ENCODE assay signal across 1 cellular context in genomic region chr10:110409488-110409887, GRCh38.
TF ChIP-seq lines count a peak whose summit lies in the region.

No MANE protein-coding gene starts in this region.

TF ChIP-seq in GM23338, 12 proteins besides CTCF, POLR2A, EP300 and RAD21:
- TF ChIP-seq, protein P1, sequence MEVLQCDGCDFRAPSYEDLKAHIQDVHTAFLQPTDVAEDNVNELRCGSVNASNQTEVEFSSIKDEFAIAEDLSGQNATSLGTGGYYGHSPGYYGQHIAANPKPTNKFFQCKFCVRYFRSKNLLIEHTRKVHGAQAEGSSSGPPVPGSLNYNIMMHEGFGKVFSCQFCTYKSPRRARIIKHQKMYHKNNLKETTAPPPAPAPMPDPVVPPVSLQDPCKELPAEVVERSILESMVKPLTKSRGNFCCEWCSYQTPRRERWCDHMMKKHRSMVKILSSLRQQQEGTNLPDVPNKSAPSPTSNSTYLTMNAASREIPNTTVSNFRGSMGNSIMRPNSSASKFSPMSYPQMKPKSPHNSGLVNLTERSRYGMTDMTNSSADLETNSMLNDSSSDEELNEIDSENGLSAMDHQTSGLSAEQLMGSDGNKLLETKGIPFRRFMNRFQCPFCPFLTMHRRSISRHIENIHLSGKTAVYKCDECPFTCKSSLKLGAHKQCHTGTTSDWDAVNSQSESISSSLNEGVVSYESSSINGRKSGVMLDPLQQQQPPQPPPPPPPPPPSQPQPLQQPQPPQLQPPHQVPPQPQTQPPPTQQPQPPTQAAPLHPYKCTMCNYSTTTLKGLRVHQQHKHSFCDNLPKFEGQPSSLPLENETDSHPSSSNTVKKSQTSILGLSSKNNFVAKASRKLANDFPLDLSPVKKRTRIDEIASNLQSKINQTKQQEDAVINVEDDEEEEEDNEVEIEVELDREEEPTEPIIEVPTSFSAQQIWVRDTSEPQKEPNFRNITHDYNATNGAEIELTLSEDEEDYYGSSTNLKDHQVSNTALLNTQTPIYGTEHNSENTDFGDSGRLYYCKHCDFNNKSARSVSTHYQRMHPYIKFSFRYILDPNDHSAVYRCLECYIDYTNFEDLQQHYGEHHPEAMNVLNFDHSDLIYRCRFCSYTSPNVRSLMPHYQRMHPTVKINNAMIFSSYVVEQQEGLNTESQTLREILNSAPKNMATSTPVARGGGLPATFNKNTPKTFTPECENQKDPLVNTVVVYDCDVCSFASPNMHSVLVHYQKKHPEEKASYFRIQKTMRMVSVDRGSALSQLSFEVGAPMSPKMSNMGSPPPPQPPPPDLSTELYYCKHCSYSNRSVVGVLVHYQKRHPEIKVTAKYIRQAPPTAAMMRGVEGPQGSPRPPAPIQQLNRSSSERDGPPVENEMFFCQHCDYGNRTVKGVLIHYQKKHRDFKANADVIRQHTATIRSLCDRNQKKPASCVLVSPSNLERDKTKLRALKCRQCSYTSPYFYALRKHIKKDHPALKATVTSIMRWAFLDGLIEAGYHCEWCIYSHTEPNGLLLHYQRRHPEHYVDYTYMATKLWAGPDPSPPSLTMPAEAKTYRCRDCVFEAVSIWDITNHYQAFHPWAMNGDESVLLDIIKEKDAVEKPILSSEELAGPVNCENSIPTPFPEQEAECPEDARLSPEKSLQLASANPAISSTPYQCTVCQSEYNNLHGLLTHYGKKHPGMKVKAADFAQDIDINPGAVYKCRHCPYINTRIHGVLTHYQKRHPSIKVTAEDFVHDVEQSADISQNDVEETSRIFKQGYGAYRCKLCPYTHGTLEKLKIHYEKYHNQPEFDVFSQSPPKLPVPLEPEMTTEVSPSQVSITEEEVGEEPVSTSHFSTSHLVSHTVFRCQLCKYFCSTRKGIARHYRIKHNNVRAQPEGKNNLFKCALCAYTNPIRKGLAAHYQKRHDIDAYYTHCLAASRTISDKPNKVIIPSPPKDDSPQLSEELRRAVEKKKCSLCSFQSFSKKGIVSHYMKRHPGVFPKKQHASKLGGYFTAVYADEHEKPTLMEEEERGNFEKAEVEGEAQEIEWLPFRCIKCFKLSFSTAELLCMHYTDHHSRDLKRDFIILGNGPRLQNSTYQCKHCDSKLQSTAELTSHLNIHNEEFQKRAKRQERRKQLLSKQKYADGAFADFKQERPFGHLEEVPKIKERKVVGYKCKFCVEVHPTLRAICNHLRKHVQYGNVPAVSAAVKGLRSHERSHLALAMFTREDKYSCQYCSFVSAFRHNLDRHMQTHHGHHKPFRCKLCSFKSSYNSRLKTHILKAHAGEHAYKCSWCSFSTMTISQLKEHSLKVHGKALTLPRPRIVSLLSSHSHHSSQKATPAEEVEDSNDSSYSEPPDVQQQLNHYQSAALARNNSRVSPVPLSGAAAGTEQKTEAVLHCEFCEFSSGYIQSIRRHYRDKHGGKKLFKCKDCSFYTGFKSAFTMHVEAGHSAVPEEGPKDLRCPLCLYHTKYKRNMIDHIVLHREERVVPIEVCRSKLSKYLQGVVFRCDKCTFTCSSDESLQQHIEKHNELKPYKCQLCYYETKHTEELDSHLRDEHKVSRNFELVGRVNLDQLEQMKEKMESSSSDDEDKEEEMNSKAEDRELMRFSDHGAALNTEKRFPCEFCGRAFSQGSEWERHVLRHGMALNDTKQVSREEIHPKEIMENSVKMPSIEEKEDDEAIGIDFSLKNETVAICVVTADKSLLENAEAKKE (CRISPR knock-in tag; IDR thresholded peaks at IDR 0.05), result no peak
- TF ChIP-seq ETS1 (IDR thresholded peaks at IDR 0.05), result no peak
- TF ChIP-seq, protein P2, sequence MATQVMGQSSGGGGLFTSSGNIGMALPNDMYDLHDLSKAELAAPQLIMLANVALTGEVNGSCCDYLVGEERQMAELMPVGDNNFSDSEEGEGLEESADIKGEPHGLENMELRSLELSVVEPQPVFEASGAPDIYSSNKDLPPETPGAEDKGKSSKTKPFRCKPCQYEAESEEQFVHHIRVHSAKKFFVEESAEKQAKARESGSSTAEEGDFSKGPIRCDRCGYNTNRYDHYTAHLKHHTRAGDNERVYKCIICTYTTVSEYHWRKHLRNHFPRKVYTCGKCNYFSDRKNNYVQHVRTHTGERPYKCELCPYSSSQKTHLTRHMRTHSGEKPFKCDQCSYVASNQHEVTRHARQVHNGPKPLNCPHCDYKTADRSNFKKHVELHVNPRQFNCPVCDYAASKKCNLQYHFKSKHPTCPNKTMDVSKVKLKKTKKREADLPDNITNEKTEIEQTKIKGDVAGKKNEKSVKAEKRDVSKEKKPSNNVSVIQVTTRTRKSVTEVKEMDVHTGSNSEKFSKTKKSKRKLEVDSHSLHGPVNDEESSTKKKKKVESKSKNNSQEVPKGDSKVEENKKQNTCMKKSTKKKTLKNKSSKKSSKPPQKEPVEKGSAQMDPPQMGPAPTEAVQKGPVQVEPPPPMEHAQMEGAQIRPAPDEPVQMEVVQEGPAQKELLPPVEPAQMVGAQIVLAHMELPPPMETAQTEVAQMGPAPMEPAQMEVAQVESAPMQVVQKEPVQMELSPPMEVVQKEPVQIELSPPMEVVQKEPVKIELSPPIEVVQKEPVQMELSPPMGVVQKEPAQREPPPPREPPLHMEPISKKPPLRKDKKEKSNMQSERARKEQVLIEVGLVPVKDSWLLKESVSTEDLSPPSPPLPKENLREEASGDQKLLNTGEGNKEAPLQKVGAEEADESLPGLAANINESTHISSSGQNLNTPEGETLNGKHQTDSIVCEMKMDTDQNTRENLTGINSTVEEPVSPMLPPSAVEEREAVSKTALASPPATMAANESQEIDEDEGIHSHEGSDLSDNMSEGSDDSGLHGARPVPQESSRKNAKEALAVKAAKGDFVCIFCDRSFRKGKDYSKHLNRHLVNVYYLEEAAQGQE (IDR thresholded peaks at IDR 0.05; ENCODE audit: unreplicated experiment), result no peak
- TF ChIP-seq CREB1 (CRISPR knock-in tag; IDR thresholded peaks at IDR 0.05; ENCODE audit: low read depth), result no peak
- TF ChIP-seq ZNF114 (CRISPR knock-in tag; IDR thresholded peaks at IDR 0.05), result no peak
- TF ChIP-seq JUNB (IDR thresholded peaks at IDR 0.05; ENCODE audit: unreplicated experiment), result no peak
- no peak for TF ChIP-seq EZH2phosphoT487 (IDR thresholded peaks at IDR 0.05; ENCODE audit: unreplicated experiment)
- no peak for TF ChIP-seq NANOG (IDR thresholded peaks at IDR 0.05; ENCODE audit: borderline replicate concordance)
- TF ChIP-seq ZNF331 (CRISPR knock-in tag; IDR thresholded peaks at IDR 0.05; ENCODE audit: low read depth), result no peak
- no peak for TF ChIP-seq EZH2 (IDR thresholded peaks at IDR 0.05; ENCODE audit: low read depth, unreplicated experiment)
- no peak for TF ChIP-seq POLR2AphosphoS5 (IDR thresholded peaks at IDR 0.05; ENCODE audit: low read depth)
- no peak for TF ChIP-seq STAT1 (IDR thresholded peaks at IDR 0.05; ENCODE audit: unreplicated experiment)
